Comparison of ENCODE assay signal across 13 cellular contexts in the genomic region with DNA sequence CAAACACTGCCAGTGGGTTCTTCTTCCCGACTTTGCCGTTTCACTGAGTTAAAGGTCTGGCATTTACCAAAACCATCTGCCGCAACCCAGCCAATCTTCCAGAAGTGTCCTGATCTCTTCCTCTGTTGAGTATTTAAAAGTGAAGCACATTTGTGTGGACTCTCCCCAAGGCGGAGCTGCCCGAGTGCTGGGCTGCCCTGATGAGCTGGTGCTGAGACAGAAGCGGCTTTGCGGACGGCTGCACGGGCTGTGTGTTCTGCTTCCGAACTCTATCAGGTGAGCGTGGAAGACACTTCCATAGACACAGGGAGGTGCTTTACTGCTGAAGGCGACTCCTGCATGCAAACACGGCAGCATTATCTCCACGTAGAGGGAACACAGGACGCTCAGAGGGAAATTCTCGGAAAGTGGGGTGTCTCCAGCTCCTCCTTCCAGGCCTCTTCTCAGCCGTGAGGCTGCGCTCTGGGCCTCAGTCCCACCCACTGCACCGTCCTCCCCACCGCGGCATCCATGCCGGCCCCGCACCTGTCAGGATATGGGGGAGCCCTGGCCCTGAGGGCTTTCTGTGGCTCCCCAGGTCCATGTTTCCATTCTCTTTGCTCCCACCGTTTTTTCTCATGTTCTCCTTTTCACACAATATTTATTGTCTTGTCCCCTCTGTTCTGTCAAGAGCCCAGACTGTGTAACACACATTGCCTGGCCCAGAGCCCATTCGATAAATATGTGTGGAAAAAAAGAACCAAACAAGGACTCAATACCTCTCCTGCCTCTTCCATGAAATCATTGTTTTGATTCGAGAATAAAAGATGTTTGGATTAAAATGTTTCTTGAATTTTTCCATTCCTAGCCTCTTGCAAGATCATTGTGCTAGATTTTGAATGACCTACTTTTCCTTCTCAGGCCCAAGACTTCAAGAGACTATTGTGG.
DNase-seq lines count a peak whose midpoint lies in the region; TF ChIP-seq lines count a peak whose summit lies in the region.
"Had no signal": no experiment of that assay in that cellular context is flagged by ENCODE, and none has a peak within 500 bp of the region (broad histone marks: within the 10 kb centered on the region; RNA-seq: fewer than 3 reads in every experiment).

No MANE protein-coding gene starts in this region.

- H3K9me3 Mint-ChIP-seq in brain = peaks cover 0 to 11% (median 0%) of the 10 kb centered on the region in 5 experiments
- H3K9me3 Mint-ChIP-seq: nephron progenitor cell had no signal

- intact Hi-C loops in tibial artery (cut with DNase I; ENCODE audit: low total_unique reads) = no loop called here

- no peak overlapping the region for H3K4me3 Mint-ChIP-seq in brain
- H3K4me3 Mint-ChIP-seq: nephron progenitor cell had no signal

- H3K9me3 ChIP-seq in muscle layer of colon (ENCODE audit: low read length) (no peaks in the 10 kb centered on the region), tibial artery (no peaks in the 10 kb centered on the region)
- H3K9me3 ChIP-seq: body of pancreas had no signal

- no peaks in the 10 kb centered on the region for H3K36me3 ChIP-seq in muscle layer of colon (ENCODE audit: insufficient read depth, low read length)
- no peaks in the 10 kb centered on the region for H3K36me3 ChIP-seq in tibial artery

- H3K27me3 ChIP-seq in muscle layer of colon (ENCODE audit: control insufficient read depth in 1 of 2, insufficient read depth in 2 of 2, low read length in 2 of 2) (no peaks in the 10 kb centered on the region), tibial artery (peaks cover 0 to 10% of the 10 kb centered on the region in 2 donors)

- peaks cover 2% of the 10 kb centered on the region for H3K27me3 Mint-ChIP-seq in brain

- peak overlapping the region in 3 of 5 experiments; percentile 18 to 58 (median 32) for H3K27ac Mint-ChIP-seq in brain

- TF ChIP-seq CTCF in brain (conservative IDR thresholded peaks at IDR 0.05) (no peak), tibial artery (IDR thresholded peaks at IDR 0.05) (no peak)

- peak overlapping the region; percentile 36 for H3K27ac ChIP-seq in muscle layer of colon (ENCODE audit: low read depth, low read length)
- H3K27ac ChIP-seq in tibial artery = no peak overlapping the region
- H3K27ac ChIP-seq: body of pancreas, SK-N-MC had no signal

- H3K4me1 ChIP-seq in muscle layer of colon (ENCODE audit: insufficient read depth, low read length) = peaks cover 10% of the 10 kb centered on the region
- H3K4me1 ChIP-seq in tibial artery = no peaks in the 10 kb centered on the region
- H3K4me1 ChIP-seq: body of pancreas had no signal

- peaks cover 52% of the 10 kb centered on the region for H3K4me1 Mint-ChIP-seq in brain

- DNase-seq in activated gamma-delta T cell treated with Interleukin-2 at 50 U/mL for 16 hours (peak; percentile 1), activated gamma-delta T cell (lab: John Stamatoyannopoulos, UW) (no peak), tibial artery (peak; percentile 5 to 50), NCI-H2171 (lab: John Stamatoyannopoulos, UW) (no peak), NOMO-1 treated with DMSO at 0.1 percent for 48 hours (lab: John Stamatoyannopoulos, UW; ENCODE audit: unreplicated experiment) (no peak), KG1 (lab: John Stamatoyannopoulos, UW) (no peak)
- DNase-seq: NCI-H1436, NCI-H82, nephron progenitor cell had no signal

- H3K36me3 Mint-ChIP-seq in brain = no peaks in the 10 kb centered on the region

- H3K9ac ChIP-seq in muscle layer of colon (ENCODE audit: low read length) = no peak overlapping the region

- H3K4me3 ChIP-seq in muscle layer of colon (ENCODE audit: low read depth in 1 of 2, low read length in 2 of 2) = no peak overlapping the region
- H3K4me3 ChIP-seq in tibial artery = no peak overlapping the region
- H3K4me3 ChIP-seq: body of pancreas, SK-N-MC had no signal

Comparison
In these comparisons a context has a peak if more than half of its experiments do, and no peak if none do; other contexts are left out.
1. DNase-seq: peak in activated gamma-delta T cell treated with Interleukin-2 at 50 U/mL for 16 hours (single experiment) and tibial artery (2 of 2); none in activated gamma-delta T cell (single experiment), NCI-H2171 (single experiment), NOMO-1 treated with DMSO at 0.1 percent for 48 hours (single experiment) and KG1 (single experiment).